In the genomic region with DNA sequence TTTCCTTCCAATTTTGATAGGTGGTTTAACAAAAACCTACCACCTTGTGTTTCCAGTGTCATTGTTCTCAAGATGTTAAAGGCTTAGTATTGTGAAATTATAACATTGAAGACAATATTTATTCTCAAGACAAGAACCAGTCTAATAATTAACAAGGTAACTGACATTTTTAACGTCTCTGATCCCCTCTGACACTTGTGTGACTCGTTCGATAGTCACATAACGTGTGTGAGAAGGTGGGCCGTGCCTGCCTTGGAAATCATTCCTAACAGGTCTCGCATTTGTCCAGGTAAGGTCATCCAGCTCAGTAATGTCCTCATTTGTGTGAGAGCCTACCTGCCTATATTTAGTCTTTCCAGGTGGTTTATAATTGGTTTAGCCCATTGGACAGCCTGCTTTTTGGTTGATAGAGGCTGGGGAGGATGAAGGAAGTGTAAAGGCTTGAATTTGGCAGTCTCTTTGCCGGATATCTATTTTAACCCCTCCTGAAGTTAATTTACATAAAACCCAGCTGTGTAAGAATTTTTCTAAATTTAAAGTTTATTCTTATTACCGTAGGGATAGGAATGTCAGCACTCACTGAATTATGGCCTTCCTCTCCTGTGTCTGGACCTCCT, we compare ENCODE assay signal across 14 cellular contexts.
DNase-seq lines count a peak whose midpoint lies in the region; ATAC-seq, FAIRE-seq and TF ChIP-seq lines count a peak whose summit lies in the region.
"Had no signal": no experiment of that assay in that cellular context is flagged by ENCODE, and none has a peak within 500 bp of the region (broad histone marks: within the 10 kb centered on the region; RNA-seq: fewer than 3 reads in every experiment).

No MANE protein-coding gene starts in this region.

- H3K36me3 Mint-ChIP-seq in activated naive CD4-positive, alpha-beta T cell treated with anti-CD3 and anti-CD28 coated beads, Interleukin-2, amount 50 U/mL, for 72 hours: peaks cover 0 to 6% of the 10 kb centered on the region in 2 donors
- H3K36me3 Mint-ChIP-seq: activated CD4-positive, alpha-beta memory T cell treated with anti-CD3 and anti-CD28 coated beads for 36 hours; CD4-positive, alpha-beta memory T cell had no signal

- no peaks in the 10 kb centered on the region for H3K9me3 Mint-ChIP-seq in activated naive CD4-positive, alpha-beta T cell treated with anti-CD3 and anti-CD28 coated beads, Interleukin-2, amount 50 U/mL, for 72 hours
- H3K9me3 Mint-ChIP-seq: activated CD4-positive, alpha-beta memory T cell treated with anti-CD3 and anti-CD28 coated beads for 36 hours; CD4-positive, alpha-beta memory T cell had no signal

- H3K27me3 ChIP-seq in bronchial epithelial cell (ENCODE audit: control insufficient read depth, insufficient read depth, low read length): no peaks in the 10 kb centered on the region
- H3K27me3 ChIP-seq: adrenal gland, upper lobe of right lung had no signal

- peak; percentile 64 for DNase-seq in bronchial epithelial cell (ENCODE audit: low read depth)
- no peak for DNase-seq in activated naive CD4-positive, alpha-beta T cell treated with anti-CD3 and anti-CD28 coated beads, Interleukin-2, amount 50 U/mL, for 72 hours (ENCODE audit: low spot score in 2 of 2)
- DNase-seq in T1000 (lab: John Stamatoyannopoulos, UW): no peak
- DNase-seq in NOMO-1 (lab: John Stamatoyannopoulos, UW; ENCODE audit: unreplicated experiment in 2 of 2): no peak
- DNase-seq: activated CD4-positive, alpha-beta memory T cell treated with anti-CD3 and anti-CD28 coated beads for 36 hours; adrenal gland; CD4-positive, alpha-beta memory T cell; NCI-H187 treated with DMSO at 0.1 percent for 48 hours; Right ventricle myocardium superior; upper lobe of right lung had no signal

- H3K4me3 ChIP-seq in bronchial epithelial cell (ENCODE audit: low read depth, low read length): no peak overlapping the region
- H3K4me3 ChIP-seq: adrenal gland, upper lobe of right lung had no signal

- TF ChIP-seq CTCF in bronchial epithelial cell (IDR thresholded peaks at IDR 0.05; ENCODE audit: insufficient read depth, low read length, severe bottlenecking): no peak

- ATAC-seq in GM18498 (IDR thresholded peaks at IDR 0.05; ENCODE audit: unreplicated experiment) (peak; percentile 56), GM21423 (IDR thresholded peaks at IDR 0.05; ENCODE audit: unreplicated experiment) (peak; percentile 54), HG03280 (IDR thresholded peaks at IDR 0.05; ENCODE audit: unreplicated experiment) (peak; percentile 63), HG03521 (IDR thresholded peaks at IDR 0.05; ENCODE audit: unreplicated experiment) (no peak)
- no peak for ATAC-seq in activated naive CD4-positive, alpha-beta T cell treated with anti-CD3 and anti-CD28 coated beads, Interleukin-2, amount 50 U/mL, for 72 hours

- H3K27ac Mint-ChIP-seq in activated naive CD4-positive, alpha-beta T cell treated with anti-CD3 and anti-CD28 coated beads, Interleukin-2, amount 50 U/mL, for 72 hours: no peak overlapping the region
- H3K27ac Mint-ChIP-seq: activated CD4-positive, alpha-beta memory T cell treated with anti-CD3 and anti-CD28 coated beads for 36 hours had no signal

- no peak for FAIRE-seq in bronchial epithelial cell (lab: Jason Lieb, UNC)

- no peaks in the 10 kb centered on the region for H3K36me3 ChIP-seq in bronchial epithelial cell (ENCODE audit: control insufficient read depth, insufficient read depth, low read length)
- H3K36me3 ChIP-seq: adrenal gland, upper lobe of right lung had no signal

Comparison
In these comparisons a context has a peak if more than half of its experiments do, and no peak if none do; other contexts are left out.
1. ATAC-seq: peak in GM18498 (single experiment), GM21423 (single experiment) and HG03280 (single experiment); none in activated naive CD4-positive, alpha-beta T cell treated with anti-CD3 and anti-CD28 coated beads, Interleukin-2, amount 50 U/mL, for 72 hours (0 of 2) and HG03521 (single experiment).